Comparison of ENCODE assay signal across 23 cellular contexts in genomic region chr12:846376-846775, GRCh38.
DNase-seq lines count a peak whose midpoint lies in the region; ATAC-seq, FAIRE-seq and TF ChIP-seq lines count a peak whose summit lies in the region.
"Had no signal": no experiment of that assay in that cellular context is flagged by ENCODE, and none has a peak within 500 bp of the region (broad histone marks: within the 10 kb centered on the region; RNA-seq: fewer than 3 reads in every experiment).

No MANE protein-coding gene starts in this region.

- POLR2A ChIA-PET in A549 (lab: Yijun Ruan, JAX) = no interaction called here
- POLR2A ChIA-PET in CD4-positive, alpha-beta T cell (lab: Charles Lee) = no interaction called here

- 86% methylated on average over 3 of the region's 3 CpGs for WGBS in A549 (ENCODE audit: missing lambda C conversion rate)
- WGBS in GM23248 (ENCODE audit: low coverage in 1 of 2, low lambda C conversion rate in 2 of 2, missing lambda C conversion rate in 2 of 2), 2 experiments = 98 to 100% methylated on average over 3 of the region's 3 CpGs
- 91% methylated on average over 3 of the region's 3 CpGs for WGBS in pancreas, 2 donors

- H3F3A ChIP-seq in GM23248 (ENCODE audit: insufficient read depth) = peaks cover 20% of the 10 kb centered on the region
- no peaks in the 10 kb centered on the region; the same call in none of the 2 replicates for H3F3A ChIP-seq in MM.1S (ENCODE audit: insufficient read depth, low read length)

- peaks cover 4% of the 10 kb centered on the region for H3K9me3 Mint-ChIP-seq in CD4-positive, alpha-beta T cell
- H3K9me3 Mint-ChIP-seq in brain = peaks cover 0 to 4% (median 0%) of the 10 kb centered on the region in 5 experiments
- H3K9me3 Mint-ChIP-seq in type B pancreatic cell = peaks cover 5% of the 10 kb centered on the region

- peaks cover 13% of the 10 kb centered on the region for H3K36me3 ChIP-seq in GM23248 (ENCODE audit: low read depth)
- no peaks in the 10 kb centered on the region for H3K36me3 ChIP-seq in MM.1S (replicated peaks; ENCODE audit: insufficient read depth, low read length)
- H3K36me3 ChIP-seq in pancreas = no peaks in the 10 kb centered on the region

- no peak for TF ChIP-seq CTCF in A549 (IDR thresholded peaks at IDR 0.05)
- TF ChIP-seq CTCF in CD4-positive, alpha-beta T cell (IDR thresholded peaks at IDR 0.05) = no peak
- no peak for TF ChIP-seq CTCF in brain (conservative IDR thresholded peaks at IDR 0.05)
- no peak for TF ChIP-seq CTCF in MM.1S (IDR thresholded peaks at IDR 0.05; ENCODE audit: low read length)
- TF ChIP-seq CTCF in pancreas (IDR thresholded peaks at IDR 0.05) = no peak
- no peak for TF ChIP-seq CTCF in type B pancreatic cell (conservative IDR thresholded peaks at IDR 0.05)

- intact Hi-C loops in CD4-positive, alpha-beta T cell (cut with DNase I, micrococcal nuclease) = no loop called here
- intact Hi-C loops in pancreas (cut with DNase I) = no loop called here

- peak overlapping the region; percentile 30 for H3K27ac Mint-ChIP-seq in CD4-positive, alpha-beta T cell
- H3K27ac Mint-ChIP-seq in brain (peak overlapping the region in 3 of 5 experiments; percentile 11 to 39 (median 24)), type B pancreatic cell (no peak overlapping the region)

- H3K9me3 ChIP-seq in A549 (no peaks in the 10 kb centered on the region), GM23248 (ENCODE audit: low read depth) (no peaks in the 10 kb centered on the region), MM.1S (replicated peaks; ENCODE audit: insufficient read depth, low read length) (no peaks in the 10 kb centered on the region), pancreas (no peaks in the 10 kb centered on the region)
- no peaks in the 10 kb centered on the region for H3K9me3 ChIP-seq in CD4-positive, alpha-beta T cell (ENCODE audit: control insufficient read depth, low read length)
- H3K9me3 ChIP-seq: MG63, SJSA1 had no signal

- TF ChIP-seq EP300 in A549 (IDR thresholded peaks at IDR 0.05) = no peak

- no peak overlapping the region for H3K4me3 Mint-ChIP-seq in CD4-positive, alpha-beta T cell
- H3K4me3 Mint-ChIP-seq in brain (no peak overlapping the region), type B pancreatic cell (no peak overlapping the region)

- no peak overlapping the region for H3K4me2 ChIP-seq in A549
- H3K4me2 ChIP-seq in GM23248 (ENCODE audit: unreplicated experiment) = no peak overlapping the region
- H3K4me2 ChIP-seq in MM.1S (ENCODE audit: low read depth, low read length) = no peak overlapping the region
- H3K4me2 ChIP-seq: PC-9 had no signal

- H3K27ac ChIP-seq in A549 = no peak overlapping the region
- no peak overlapping the region for H3K27ac ChIP-seq in CD4-positive, alpha-beta T cell (ENCODE audit: low read depth, low read length)
- no peak overlapping the region for H3K27ac ChIP-seq in GM23248
- H3K27ac ChIP-seq in MM.1S (ENCODE audit: low read length) = no peak overlapping the region
- H3K27ac ChIP-seq in pancreas = no peak overlapping the region
- H3K27ac ChIP-seq: HL-60, PC-9, RWPE1, SJSA1 had no signal

- H3K9ac ChIP-seq in GM23248 (no peak overlapping the region), MM.1S (ENCODE audit: low read length) (no peak overlapping the region)

- no peaks in the 10 kb centered on the region for H3K27me3 Mint-ChIP-seq in CD4-positive, alpha-beta T cell
- no peaks in the 10 kb centered on the region for H3K27me3 Mint-ChIP-seq in brain
- H3K27me3 Mint-ChIP-seq in type B pancreatic cell = no peaks in the 10 kb centered on the region

- H3K79me2 ChIP-seq in GM23248 (ENCODE audit: insufficient read depth) = peaks cover 90% of the 10 kb centered on the region
- H3K79me2 ChIP-seq in MM.1S (ENCODE audit: low read length) = peaks cover 22% of the 10 kb centered on the region

- peaks cover 46% of the 10 kb centered on the region for H3K4me1 ChIP-seq in A549
- H3K4me1 ChIP-seq in GM23248 (ENCODE audit: insufficient read depth) = peaks cover 32% of the 10 kb centered on the region
- no peaks in the 10 kb centered on the region for H3K4me1 ChIP-seq in MM.1S (ENCODE audit: low read length)
- no peaks in the 10 kb centered on the region for H3K4me1 ChIP-seq in pancreas
- H3K4me1 ChIP-seq: SJSA1 had no signal

- TF ChIP-seq POLR2A in A549 (IDR thresholded peaks at IDR 0.05; ENCODE audit: low read length) = no peak

- H4K20me1 ChIP-seq in GM23248 (ENCODE audit: insufficient read depth) = no peaks in the 10 kb centered on the region
- no peaks in the 10 kb centered on the region for H4K20me1 ChIP-seq in MM.1S (ENCODE audit: insufficient read depth, low read length)

- H3K4me3 ChIP-seq in A549 = no peak overlapping the region
- no peak overlapping the region for H3K4me3 ChIP-seq in GM23248
- H3K4me3 ChIP-seq in MM.1S (ENCODE audit: low read length) = no peak overlapping the region
- no peak overlapping the region for H3K4me3 ChIP-seq in pancreas
- H3K4me3 ChIP-seq: MG63, PC-9, SJSA1 had no signal

- CTCF ChIA-PET in A549 (lab: Yijun Ruan, JAX) = interaction anchor here (1.2 to 1.9 kb wide), 4 partner anchors 30 to 277 kb away, joined by 4 to 10 read pairs (median 8); partner anchors contain the start of gene RAD52
- CTCF ChIA-PET in CD4-positive, alpha-beta T cell (lab: Charles Lee) = interaction anchor here (1.2 to 1.4 kb wide), 2 partner anchors 31 to 32 kb away, joined by 4 to 9 read pairs; no protein-coding TSS in a partner anchor

- FAIRE-seq in A549 (lab: Jason Lieb, UNC) (peak; percentile 54), pancreas (lab: Jason Lieb, UNC) (no peak)

- ATAC-seq in A549 (no peak), pancreas (no peak)
- ATAC-seq in CD4-positive, alpha-beta T cell (ENCODE audit: poor library complexity) = no peak

- in situ Hi-C loops in GM23248 (cut with MboI) = no loop called here

- peaks cover 65% of the 10 kb centered on the region for H3K36me3 Mint-ChIP-seq in CD4-positive, alpha-beta T cell (ENCODE audit: low read depth)
- H3K36me3 Mint-ChIP-seq in brain = peaks cover 51% of the 10 kb centered on the region
- H3K36me3 Mint-ChIP-seq in type B pancreatic cell = peaks cover 47% of the 10 kb centered on the region

- H2AFZ ChIP-seq in GM23248 (no peak overlapping the region), MM.1S (ENCODE audit: low read length) (no peak overlapping the region)
- H2AFZ ChIP-seq: PC-9 had no signal

- H3K4me1 Mint-ChIP-seq in CD4-positive, alpha-beta T cell (ENCODE audit: low read depth) = peaks cover 65% of the 10 kb centered on the region
- H3K4me1 Mint-ChIP-seq in brain = peaks cover 18% of the 10 kb centered on the region
- peaks cover 5% of the 10 kb centered on the region for H3K4me1 Mint-ChIP-seq in type B pancreatic cell (ENCODE audit: unreplicated experiment)

- DNase-seq in A549 (ENCODE audit: low read depth in 1 of 2, low spot score in 1 of 2) = no peak
- no peak for DNase-seq in CD4-positive, alpha-beta T cell
- DNase-seq in left kidney (ENCODE audit: low read depth, low spot score) = peak; percentile 51
- no peak for DNase-seq in GM23248
- no peak for DNase-seq in MM.1S
- DNase-seq in pancreas = no peak
- no peak for DNase-seq in type B pancreatic cell (ENCODE audit: extremely low spot score, unreplicated experiment)
- DNase-seq: ACHN, C1 segment of cervical spinal cord, DMS 273 treated with DMSO at 0.1 percent for 48 hours, DND-41, HCEC 1CT, IMR-90, MG63, NCI-H1092, NCI-H1436 treated with DMSO at 0.1 percent for 48 hours, NCI-H2029, NCI-H526, PC-9 had no signal

- H3K27me3 ChIP-seq in CD4-positive, alpha-beta T cell (ENCODE audit: control insufficient read depth, insufficient read depth, low read length) = no peaks in the 10 kb centered on the region
- no peaks in the 10 kb centered on the region for H3K27me3 ChIP-seq in GM23248 (replicated peaks; ENCODE audit: insufficient read depth)
- no peaks in the 10 kb centered on the region for H3K27me3 ChIP-seq in MM.1S (replicated peaks; ENCODE audit: insufficient read depth, low read length)
- H3K27me3 ChIP-seq in pancreas = no peaks in the 10 kb centered on the region
- H3K27me3 ChIP-seq: MG63, SJSA1 had no signal

- no peak for TF ChIP-seq RAD21 in A549 (conservative IDR thresholded peaks at IDR 0.05 in 1 of 2, IDR thresholded peaks at IDR 0.05 in 1 of 2)

- H3K9me2 ChIP-seq in GM23248 (ENCODE audit: insufficient read depth) (no peaks in the 10 kb centered on the region), MM.1S (replicated peaks; ENCODE audit: insufficient read depth, low read length) (no peaks in the 10 kb centered on the region)

TF ChIP-seq in A549, 52 proteins besides CTCF, POLR2A, EP300 and RAD21:
- TF ChIP-seq CHD4 (IDR thresholded peaks at IDR 0.05; ENCODE audit: borderline replicate concordance) (no peak), CEBPB (IDR thresholded peaks at IDR 0.05) (no peak), ZSCAN20 (CRISPR knock-in tag; IDR thresholded peaks at IDR 0.05) (no peak), TFCP2L1 (CRISPR knock-in tag; IDR thresholded peaks at IDR 0.05) (no peak), NFE2L2 (conservative IDR thresholded peaks at IDR 0.05; ENCODE audit: low read length) (no peak), BHLHE40 (IDR thresholded peaks at IDR 0.05; ENCODE audit: low read depth, low read length) (no peak), ZC3H11A (IDR thresholded peaks at IDR 0.05) (no peak), MAX (IDR thresholded peaks at IDR 0.05) (no peak), PBX3 (IDR thresholded peaks at IDR 0.05) (no peak), JUNB (IDR thresholded peaks at IDR 0.05) (no peak), CHD2 (IDR thresholded peaks at IDR 0.05; ENCODE audit: low read length, partially characterized antibody) (no peak), HOXA7 (CRISPR knock-in tag; IDR thresholded peaks at IDR 0.05) (no peak), KDM5A (IDR thresholded peaks at IDR 0.05) (no peak), SREBF2 (IDR thresholded peaks at IDR 0.05) (no peak), MYC (IDR thresholded peaks at IDR 0.05; ENCODE audit: borderline replicate concordance, low read length) (no peak), JUN (IDR thresholded peaks at IDR 0.05) (no peak), RCOR1 (IDR thresholded peaks at IDR 0.05; ENCODE audit: low read depth, low read length) (no peak), FOSL2 (IDR thresholded peaks at IDR 0.05) (no peak), FOSL2 (CRISPR knock-in tag; IDR thresholded peaks at IDR 0.05) (no peak)
TF ChIP-seq in A549: peak in this region for 0.
